Comparison of ENCODE assay signal across 9 cellular contexts in genomic region chr3:140910860-140911259, GRCh38. TPM values are rescaled to one million over a fixed set of nuclear protein-coding genes. Genes with fewer than 3 reads are reported as not detected.
DNase-seq lines count a peak whose midpoint lies in the region; ATAC-seq and TF ChIP-seq lines count a peak whose summit lies in the region.
"Had no signal": no experiment of that assay in that cellular context is flagged by ENCODE, and none has a peak within 500 bp of the region (broad histone marks: within the 10 kb centered on the region; RNA-seq: fewer than 3 reads in every experiment).

No MANE protein-coding gene starts in this region.

- no peak for ATAC-seq in natural killer cell treated with Interleukin-12 subunit alpha and Interleukin-12 subunit beta and Interleukin-15 and Interleukin-18, amount 100 ng/mL, for 72 hours

- DNase-seq in COLO829 (ENCODE audit: low spot score) (peak; percentile 47), choroid plexus epithelial cell (ENCODE audit: low read depth) (peak; percentile 44), myocyte (ENCODE audit: low read depth) (peak; percentile 24), GM13977 (ENCODE audit: low spot score) (no peak), sigmoid colon (no peak), NCI-H1092 treated with DMSO at 0.1 percent for 48 hours (lab: John Stamatoyannopoulos, UW) (no peak)
- no peak for DNase-seq in natural killer cell treated with Interleukin-12 subunit alpha and Interleukin-12 subunit beta and Interleukin-15 and Interleukin-18, amount 100 ng/mL, for 72 hours (ENCODE audit: low spot score)

- H3K27me3 ChIP-seq in sigmoid colon, result peaks cover 0 to 4% (median 0%) of the 10 kb centered on the region in 3 donors

- H3K27me3 Mint-ChIP-seq in natural killer cell treated with Interleukin-12 subunit alpha and Interleukin-12 subunit beta and Interleukin-15 and Interleukin-18, amount 100 ng/mL, for 72 hours, result peaks cover 19 to 31% of the 10 kb centered on the region in 2 donors

- intact Hi-C loops in sigmoid colon (cut with DNase I), result no loop called here

- no peaks in the 10 kb centered on the region for H3K9me3 ChIP-seq in sigmoid colon

- H3K4me1 ChIP-seq in sigmoid colon, result no peaks in the 10 kb centered on the region

- TF ChIP-seq POLR2A in sigmoid colon (IDR thresholded peaks at IDR 0.05), result no peak

- no peak overlapping the region for H3K27ac Mint-ChIP-seq in natural killer cell treated with Interleukin-12 subunit alpha and Interleukin-12 subunit beta and Interleukin-15 and Interleukin-18, amount 100 ng/mL, for 72 hours

- H3K4me3 Mint-ChIP-seq in natural killer cell treated with Interleukin-12 subunit alpha and Interleukin-12 subunit beta and Interleukin-15 and Interleukin-18, amount 100 ng/mL, for 72 hours, result no peak overlapping the region

- no peaks in the 10 kb centered on the region for H3K36me3 ChIP-seq in sigmoid colon

- H3K4me1 Mint-ChIP-seq in natural killer cell treated with Interleukin-12 subunit alpha and Interleukin-12 subunit beta and Interleukin-15 and Interleukin-18, amount 100 ng/mL, for 72 hours (ENCODE audit: low read depth in 2 of 2), result no peaks in the 10 kb centered on the region

- TF ChIP-seq EP300 in sigmoid colon (IDR thresholded peaks at IDR 0.05), result no peak

- H3K27ac ChIP-seq in sigmoid colon, result no peak overlapping the region

- 57 to 77% methylated on average over 5 of the region's 5 CpGs for WGBS in sigmoid colon, 2 donors

- H3K9me3 Mint-ChIP-seq in natural killer cell treated with Interleukin-12 subunit alpha and Interleukin-12 subunit beta and Interleukin-15 and Interleukin-18, amount 100 ng/mL, for 72 hours, result no peaks in the 10 kb centered on the region

- H3K4me3 ChIP-seq in choroid plexus epithelial cell (ENCODE audit: low read depth, low read length) (peak overlapping the region; percentile 49), sigmoid colon (no peak overlapping the region)
- H3K4me3 ChIP-seq: lung had no signal

- H3K36me3 Mint-ChIP-seq in natural killer cell treated with Interleukin-12 subunit alpha and Interleukin-12 subunit beta and Interleukin-15 and Interleukin-18, amount 100 ng/mL, for 72 hours, result no peaks in the 10 kb centered on the region

- in situ Hi-C loops in GM13977 (cut with MboI; ENCODE audit: low pct_unique_long_range_greater_than_20kb, low sequenced_read_pairs, unreplicated experiment), result no loop called here

- TF ChIP-seq CTCF in LNCAP (IDR thresholded peaks at IDR 0.05) (peak; percentile 16; the same call in 1 of the 2 replicates), choroid plexus epithelial cell (conservative IDR thresholded peaks at IDR 0.05; ENCODE audit: low read depth, low read length) (peak; percentile 44), GM13977 (IDR thresholded peaks at IDR 0.05; ENCODE audit: extremely low read depth, insufficient read depth, missing control alignments) (no peak), sigmoid colon (IDR thresholded peaks at IDR 0.05) (no peak)

RNA-seq across cellular contexts. Expression of gene SLC25A36, which starts 30.8 kb away (rescaled TPM):
- 42.7 and 67.8 TPM in 2 replicates for total RNA-seq in myocyte
- polyA plus RNA-seq in myocyte (2012), result 24.7 TPM
- 10 to 100 TPM; 47.8 to 68.2 TPM for total RNA-seq in natural killer cell treated with Interleukin-12 subunit alpha and Interleukin-12 subunit beta and Interleukin-15 and Interleukin-18, amount 100 ng/mL, for 72 hours
- 100 to 1,000 TPM in 1 of 4 donors, 10 to 100 TPM in 3; 67.0 to 139 (median 71.6) TPM for total RNA-seq in sigmoid colon
- 10 to 100 TPM in 2 of 3 donors, 1 to 10 TPM in 1; 8.8 to 15.5 (median 10.8) TPM for polyA plus RNA-seq in sigmoid colon

Comparison
In these comparisons a context has a peak if more than half of its experiments do, and no peak if none do; other contexts are left out.
1. DNase-seq: peak in COLO829 (single experiment), choroid plexus epithelial cell (single experiment) and myocyte (single experiment); none in GM13977 (single experiment), natural killer cell treated with Interleukin-12 subunit alpha and Interleukin-12 subunit beta and Interleukin-15 and Interleukin-18, amount 100 ng/mL, for 72 hours (single experiment), sigmoid colon (single experiment) and NCI-H1092 treated with DMSO at 0.1 percent for 48 hours (single experiment).
2. CTCF ChIP-seq: peak in LNCAP (single experiment) and choroid plexus epithelial cell (single experiment); none in GM13977 (single experiment) and sigmoid colon (0 of 4).